In the genomic region with DNA sequence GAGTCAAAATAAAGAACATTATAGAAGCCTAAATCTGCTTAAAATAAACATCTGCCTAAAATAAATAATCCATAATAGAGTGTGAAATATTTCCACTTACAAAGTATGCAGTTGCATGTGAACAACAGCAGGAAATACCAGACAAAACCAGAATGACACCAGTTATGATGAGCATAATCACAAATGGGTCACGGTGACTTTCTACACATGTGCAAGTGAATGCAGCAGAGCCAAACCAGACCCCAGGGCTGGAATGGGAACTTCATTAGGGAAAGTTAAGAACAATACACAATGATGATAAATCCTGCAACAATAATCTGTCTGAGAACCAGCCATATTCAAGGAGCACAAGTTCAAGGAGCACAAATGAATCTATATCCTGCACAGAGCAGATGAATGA, we compare ENCODE assay signal across 19 cellular contexts.
DNase-seq lines count a peak whose midpoint lies in the region; ATAC-seq and TF ChIP-seq lines count a peak whose summit lies in the region.
"Had no signal": no experiment of that assay in that cellular context is flagged by ENCODE, and none has a peak within 500 bp of the region (broad histone marks: within the 10 kb centered on the region; RNA-seq: fewer than 3 reads in every experiment).

No MANE protein-coding gene starts in this region.

- H3K27me3 Mint-ChIP-seq in osteocyte (ENCODE audit: unreplicated experiment), result no peaks in the 10 kb centered on the region
- H3K27me3 Mint-ChIP-seq: B cell; CD4-positive, CD25-positive, alpha-beta regulatory T cell; CD8-positive, alpha-beta memory T cell had no signal

- ATAC-seq in left cardiac atrium, result no peak
- ATAC-seq: HCT116 had no signal

- no peak overlapping the region for H3K27ac ChIP-seq in mammary epithelial cell (ENCODE audit: insufficient read depth, low read depth, low read length)

- TF ChIP-seq CTCF in BJ (IDR thresholded peaks at IDR 0.05; ENCODE audit: insufficient read depth, low read depth, low read length) (no peak), choroid plexus epithelial cell (conservative IDR thresholded peaks at IDR 0.05; ENCODE audit: low read depth, low read length) (no peak), osteocyte (IDR thresholded peaks at IDR 0.05) (no peak), mammary epithelial cell (conservative IDR thresholded peaks at IDR 0.05 in 1 of 2, IDR thresholded peaks at IDR 0.05 in 1 of 2; ENCODE audit: extremely low read depth in 1 of 2, insufficient read depth in 1 of 2, low read depth in 1 of 2, low read length in 2 of 2) (no peak)

- H3K4me1 Mint-ChIP-seq in osteocyte (ENCODE audit: unreplicated experiment), result peaks cover 21% of the 10 kb centered on the region
- H3K4me1 Mint-ChIP-seq: B cell; CD4-positive, CD25-positive, alpha-beta regulatory T cell; CD8-positive, alpha-beta memory T cell had no signal

- intact Hi-C loops in left cardiac atrium (cut with DNase I), result no loop called here
- intact Hi-C loops in mammary epithelial cell (cut with micrococcal nuclease), result no loop called here

- no peak overlapping the region for H3K4me3 Mint-ChIP-seq in osteocyte (ENCODE audit: unreplicated experiment)
- H3K4me3 Mint-ChIP-seq: B cell; CD4-positive, CD25-positive, alpha-beta regulatory T cell; CD8-positive, alpha-beta memory T cell; HFFc6 had no signal

- no peaks in the 10 kb centered on the region for H4K20me1 ChIP-seq in mammary epithelial cell (ENCODE audit: insufficient read depth, low read length)

- H3K9me3 ChIP-seq in mammary epithelial cell (replicated peaks; ENCODE audit: insufficient read depth, low read length), result no peaks in the 10 kb centered on the region

- H3K36me3 ChIP-seq in BJ (ENCODE audit: control insufficient read depth, insufficient read depth, low read length) (no peaks in the 10 kb centered on the region), mammary epithelial cell (ENCODE audit: insufficient read depth, low read length) (no peaks in the 10 kb centered on the region)

- CTCF ChIA-PET in BJ (lab: Yijun Ruan, JAX), result no interaction called here
- CTCF ChIA-PET in mammary epithelial cell (lab: Charles Lee; ENCODE audit: low non-redundant PET), result no interaction called here

- H2AFZ ChIP-seq in mammary epithelial cell (ENCODE audit: low read depth, low read length), result no peak overlapping the region

- peaks cover 12% of the 10 kb centered on the region for H3K9me3 Mint-ChIP-seq in osteocyte (ENCODE audit: unreplicated experiment)

- POLR2A ChIA-PET in BJ (lab: Charles Lee), result no interaction called here

- BruUV-seq in mammary epithelial cell (replicated peaks; lab: Mats Ljungman, UMichigan), result no TSS peak

- H3K9ac ChIP-seq in mammary epithelial cell (ENCODE audit: insufficient read depth, low read length), result no peak overlapping the region

- 40% methylated on average over 1 of the region's 1 CpG for WGBS in mammary epithelial cell (ENCODE audit: low coverage, missing lambda C conversion rate)

- dilution Hi-C loops in mammary epithelial cell (cut with HindIII; ENCODE audit: low sequenced_read_pairs), result no loop called here

- no peak overlapping the region for H3K4me2 ChIP-seq in mammary epithelial cell (ENCODE audit: insufficient read depth, low read depth, low read length)

- peak; percentile 9 for DNase-seq in BJ (ENCODE audit: low read depth)
- DNase-seq in choroid plexus epithelial cell (ENCODE audit: low read depth), result peak; percentile 4
- DNase-seq in fibroblast of gingiva (ENCODE audit: low read depth), result peak; percentile 32
- DNase-seq in osteocyte (ENCODE audit: extremely low spot score, unreplicated experiment), result no peak
- no peak for DNase-seq in left cardiac atrium
- no peak for DNase-seq in mammary epithelial cell
- DNase-seq in activated CD8-positive, alpha-beta memory T cell treated with anti-CD3 and anti-CD28 coated beads, Interleukin-2, amount 50 U/mL, for 4 hours, result no peak
- DNase-seq: 8988T; C1 segment of cervical spinal cord; CD4-positive, CD25-positive, alpha-beta regulatory T cell; CD8-positive, alpha-beta memory T cell; COR-L47; GF-D8; GOT3; H7; HFFc6; IMR-90 had no signal

- H3K36me3 Mint-ChIP-seq in osteocyte (ENCODE audit: unreplicated experiment), result no peaks in the 10 kb centered on the region
- H3K36me3 Mint-ChIP-seq: CD4-positive, CD25-positive, alpha-beta regulatory T cell; CD8-positive, alpha-beta memory T cell had no signal

- in situ Hi-C loops in mammary epithelial cell (cut with MboI; ENCODE audit: low sequenced_read_pairs in 2 of 2), result no loop called here

- no peaks in the 10 kb centered on the region for H3K4me1 ChIP-seq in mammary epithelial cell (ENCODE audit: insufficient read depth, low read length)

- H3K27me3 ChIP-seq in BJ (ENCODE audit: control insufficient read depth, insufficient read depth, low read length) (no peaks in the 10 kb centered on the region), mammary epithelial cell (ENCODE audit: insufficient read depth, low read length) (no peaks in the 10 kb centered on the region)

- H3K79me2 ChIP-seq in mammary epithelial cell (ENCODE audit: insufficient read depth, low read length), result no peaks in the 10 kb centered on the region

- peak overlapping the region; percentile 37 for H3K27ac Mint-ChIP-seq in osteocyte (ENCODE audit: unreplicated experiment)
- H3K27ac Mint-ChIP-seq: B cell; CD4-positive, CD25-positive, alpha-beta regulatory T cell; CD8-positive, alpha-beta memory T cell; HFFc6 had no signal

- no peak overlapping the region for H3K4me3 ChIP-seq in BJ (ENCODE audit: low read depth, low read length)
- no peak overlapping the region for H3K4me3 ChIP-seq in choroid plexus epithelial cell (ENCODE audit: low read depth, low read length)
- H3K4me3 ChIP-seq in mammary epithelial cell (replicated peaks in 1 of 3; ENCODE audit: insufficient read depth in 1 of 3, low read depth in 2 of 3, low read length in 3 of 3), result no peak overlapping the region

Comparison
In these comparisons a context has a peak if more than half of its experiments do, and no peak if none do; other contexts are left out.
1. DNase-seq: peak in BJ (single experiment), choroid plexus epithelial cell (single experiment) and fibroblast of gingiva (single experiment); none in osteocyte (single experiment), left cardiac atrium (single experiment), mammary epithelial cell (single experiment) and activated CD8-positive, alpha-beta memory T cell treated with anti-CD3 and anti-CD28 coated beads, Interleukin-2, amount 50 U/mL, for 4 hours (single experiment).